19 cellular contexts compared by ENCODE assay signal in genomic region chr16:53069772-53070171, GRCh38. TPM values are rescaled to one million over a fixed set of nuclear protein-coding genes. Genes with fewer than 3 reads are reported as not detected.
"Had no signal": no experiment of that assay in that cellular context is flagged by ENCODE, and none has a peak within 500 bp of the region (broad histone marks: within the 10 kb centered on the region; RNA-seq: fewer than 3 reads in every experiment).

No MANE protein-coding gene starts in this region.

- H3K27me3 ChIP-seq: ascending aorta, heart right ventricle had no signal

- H3K4me3 ChIP-seq: ascending aorta, heart right ventricle had no signal

- ATAC-seq: activated CD4-positive, alpha-beta T cell treated with anti-CD3 and anti-CD28 coated beads for 36 hours; heart right ventricle; left ventricle myocardium superior; stimulated activated naive B cell treated with anti-CD40 and anti-IgM and Interleukin-4, amounts not matched to agents 10 μg/mL and 1 μg/mL and 100 μg/mL, for 72 hours had no signal

- H3K9me3 ChIP-seq: ascending aorta had no signal

- H3K4me3 Mint-ChIP-seq: activated CD4-positive, alpha-beta T cell treated with anti-CD3 and anti-CD28 coated beads for 36 hours; activated naive CD4-positive, alpha-beta T cell treated with anti-CD3 and anti-CD28 coated beads, Interleukin-2, amount 10 ng/mL, durations not matched to agents 7 days and 5 days; stimulated activated naive B cell treated with anti-CD40 and anti-IgM and Interleukin-4, amounts not matched to agents 10 μg/mL and 1 μg/mL and 100 μg/mL, for 72 hours; T-helper 2 cell treated with Interferon-gamma antibody and Interleukin-4, amounts not matched to agents 5 μg/mL and 100 μg/mL, for 36 hours had no signal

- H3K27ac Mint-ChIP-seq: activated CD4-positive, alpha-beta T cell treated with anti-CD3 and anti-CD28 coated beads for 36 hours; activated naive CD4-positive, alpha-beta T cell treated with anti-CD3 and anti-CD28 coated beads, Interleukin-2, amount 10 ng/mL, durations not matched to agents 7 days and 5 days had no signal

- H3K36me3 ChIP-seq: ascending aorta had no signal

- H3K27me3 Mint-ChIP-seq: activated CD4-positive, alpha-beta T cell treated with anti-CD3 and anti-CD28 coated beads for 36 hours; memory B cell; stimulated activated naive B cell treated with anti-CD40 and anti-IgM and Interleukin-4, amounts not matched to agents 10 μg/mL and 1 μg/mL and 100 μg/mL, for 72 hours had no signal

- FAIRE-seq: frontal cortex, TTC549 had no signal

- DNase-seq: activated CD4-positive, alpha-beta T cell treated with anti-CD3 and anti-CD28 coated beads for 36 hours; activated CD4-positive, alpha-beta T cell treated with anti-CD3 and anti-CD28 coated beads, Interleukin-2, amount 50 U/mL, for 48 hours; activated CD8-positive, alpha-beta memory T cell treated with anti-CD3 and anti-CD28 coated beads, Interleukin-2, amount 50 U/mL, for 4 hours; activated effector memory CD4-positive, alpha-beta T cell treated with Interleukin-2 at 50 U/mL for 16 hours; activated naive CD4-positive, alpha-beta T cell treated with anti-CD3 and anti-CD28 coated beads, Interleukin-2, amount 10 ng/mL, durations not matched to agents 7 days and 5 days; activated T-cell treated with anti-CD3 and anti-CD28 coated beads, Interleukin-2, amount 50 U/mL, for 48 hours; cerebellar nuclear complex; cortex of kidney; heart right ventricle; kidney glomerular epithelial cell; left ventricle myocardium superior; retina; stimulated activated naive B cell treated with anti-CD40 and anti-IgM and Interleukin-4, amounts not matched to agents 10 μg/mL and 1 μg/mL and 100 μg/mL, for 72 hours had no signal

- H3K9me3 Mint-ChIP-seq: memory B cell had no signal

RNA-seq across cellular contexts. Expression of gene CHD9NB, which starts 17.1 kb away (rescaled TPM):
- total RNA-seq: mononuclear cell had no signal
